Comparison of ENCODE assay signal across 14 cellular contexts in genomic region chr5:3310551-3311340, GRCh38.
DNase-seq lines count a peak whose midpoint lies in the region; ATAC-seq and TF ChIP-seq lines count a peak whose summit lies in the region.
"Had no signal": no experiment of that assay in that cellular context is flagged by ENCODE, and none has a peak within 500 bp of the region (broad histone marks: within the 10 kb centered on the region; RNA-seq: fewer than 3 reads in every experiment).

No MANE protein-coding gene starts in this region.

- TF ChIP-seq POLR2A in GM18505 (IDR thresholded peaks at IDR 0.05; ENCODE audit: borderline replicate concordance, extremely low read depth, insufficient read depth, insufficient read length), result no peak

- POLR2A ChIA-PET in SK-N-SH (lab: Yijun Ruan, JAX) (no interaction called here), MCF 10A (lab: Yijun Ruan, JAX) (interaction anchor here (0.6 to 3.8 kb wide), 13 partner anchors 10 to 621 kb away, joined by 3 to 27 read pairs (median 3); partner anchors contain the start of gene IRX2)
- POLR2A ChIA-PET in CD4-positive, alpha-beta memory T cell (lab: Charles Lee; ENCODE audit: partially characterized antibody), result no interaction called here

- CTCF ChIA-PET in SK-N-SH (lab: Yijun Ruan, JAX) (no interaction called here), MCF 10A (lab: Yijun Ruan, JAX) (interaction anchor here (0.8 to 1.0 kb wide), 2 partner anchors 9 to 303 kb away, joined by 3 to 4 read pairs; no protein-coding TSS in a partner anchor)
- CTCF ChIA-PET in CD4-positive, alpha-beta memory T cell (lab: Charles Lee; ENCODE audit: partially characterized antibody), result no interaction called here

- H4K20me1 ChIP-seq in SK-N-SH (ENCODE audit: insufficient read depth), result no peaks in the 10 kb centered on the region

- peak overlapping the region; percentile 49 for H3K4me2 ChIP-seq in SK-N-SH

- no peak for TF ChIP-seq RAD21 in SK-N-SH (IDR thresholded peaks at IDR 0.05; ENCODE audit: low read length)

- no peaks in the 10 kb centered on the region; the same call in 1 of the 2 replicates for H3K27me3 ChIP-seq in SK-N-SH (ENCODE audit: insufficient read depth)
- H3K27me3 ChIP-seq in upper lobe of right lung, result no peaks in the 10 kb centered on the region
- H3K27me3 ChIP-seq in CD4-positive, alpha-beta memory T cell (ENCODE audit: insufficient read depth, low read length), result no peaks in the 10 kb centered on the region
- H3K27me3 ChIP-seq: upper lobe of left lung had no signal

- peak overlapping the region; percentile 97 for H3K27ac Mint-ChIP-seq in MCF 10A (ENCODE audit: low read depth, unreplicated experiment)
- no peak overlapping the region for H3K27ac Mint-ChIP-seq in CD4-positive, alpha-beta memory T cell
- H3K27ac Mint-ChIP-seq: activated naive CD4-positive, alpha-beta T cell treated with anti-CD3 and anti-CD28 coated beads, Interleukin-2, amount 50 U/mL, for 72 hours had no signal

- H3K27ac ChIP-seq in SK-N-SH (ENCODE audit: low read depth in 2 of 2, low read length in 1 of 2), result peak overlapping the region in 1 of 2 experiments; percentile 35; a peak in 2 of 4 replicates
- H3K27ac ChIP-seq in upper lobe of right lung, result no peak overlapping the region
- no peak overlapping the region for H3K27ac ChIP-seq in CD4-positive, alpha-beta memory T cell (ENCODE audit: low read depth, low read length)
- H3K27ac ChIP-seq: esophagus muscularis mucosa, upper lobe of left lung had no signal

- intact Hi-C loops in MCF 10A (cut with micrococcal nuclease), result loop anchor here (1.0 to 5.0 kb wide), 3 partner anchors 287 to 559 kb away; partner anchors contain the start of genes IRX1 and IRX2
- intact Hi-C loops in upper lobe of right lung (cut with DNase I), result no loop called here
- intact Hi-C loops in CD4-positive, alpha-beta memory T cell (cut with micrococcal nuclease), result no loop called here

- H3K4me3 ChIP-seq in SK-N-SH (ENCODE audit: low read depth in 2 of 2, low read length in 1 of 2), result no peak overlapping the region
- H3K4me3 ChIP-seq in upper lobe of right lung, result no peak overlapping the region
- H3K4me3 ChIP-seq in CD4-positive, alpha-beta memory T cell (ENCODE audit: low read length in 2 of 2), result no peak overlapping the region
- H3K4me3 ChIP-seq: esophagus muscularis mucosa, mucosa of descending colon, upper lobe of left lung had no signal

- TF ChIP-seq CTCF in SK-N-SH (IDR thresholded peaks at IDR 0.05) (no peak), MCF 10A (IDR thresholded peaks at IDR 0.05; ENCODE audit: unreplicated experiment) (no peak), upper lobe of right lung (IDR thresholded peaks at IDR 0.05) (no peak)

- peaks cover 24% of the 10 kb centered on the region for H3K4me1 Mint-ChIP-seq in MCF 10A (ENCODE audit: insufficient read depth, unreplicated experiment)
- no peaks in the 10 kb centered on the region for H3K4me1 Mint-ChIP-seq in CD4-positive, alpha-beta memory T cell

- no peaks in the 10 kb centered on the region for H3K27me3 Mint-ChIP-seq in MCF 10A (ENCODE audit: insufficient read depth, unreplicated experiment)
- no peaks in the 10 kb centered on the region for H3K27me3 Mint-ChIP-seq in CD4-positive, alpha-beta memory T cell

- no peak overlapping the region for H3K9ac ChIP-seq in SK-N-SH

- no peaks in the 10 kb centered on the region for H3K9me3 Mint-ChIP-seq in MCF 10A (ENCODE audit: unreplicated experiment)
- peaks cover 0 to 15% (median 5%) of the 10 kb centered on the region in 8 donors for H3K9me3 Mint-ChIP-seq in CD4-positive, alpha-beta memory T cell

- 7% methylated on average over 20 of the region's 28 CpGs for WGBS in SK-N-SH (ENCODE audit: low lambda C conversion rate)

- no peak for TF ChIP-seq EP300 in SK-N-SH (IDR thresholded peaks at IDR 0.05; ENCODE audit: borderline replicate concordance in 1 of 2, low read depth in 1 of 2, low read length in 1 of 2)

- H3K4me3 Mint-ChIP-seq in MCF 10A (ENCODE audit: unreplicated experiment), result peak overlapping the region; percentile 65
- H3K4me3 Mint-ChIP-seq in CD4-positive, alpha-beta memory T cell, result no peak overlapping the region

- DNase-seq in SK-N-SH (no peak), MCF 10A (ENCODE audit: unreplicated experiment) (peak; percentile 93), left kidney (ENCODE audit: low read depth, low spot score) (peak; percentile 88), upper lobe of right lung (no peak), CD1c-positive myeloid dendritic cell (ENCODE audit: extremely low spot score) (no peak)
- DNase-seq in CD4-positive, alpha-beta memory T cell, result no peak
- DNase-seq: Kasumi-1; mucosa of descending colon; stimulated activated CD4-positive, alpha-beta T cell treated with anti-CD3 and anti-CD28 coated beads, Interleukin-4, amount 100 ng/mL, for 24 hours had no signal

- H3K9me3 ChIP-seq in SK-N-SH (no peaks in the 10 kb centered on the region), upper lobe of right lung (no peaks in the 10 kb centered on the region)
- H3K9me3 ChIP-seq in CD4-positive, alpha-beta memory T cell (ENCODE audit: control insufficient read depth in 1 of 2, low read length in 2 of 2), result no peaks in the 10 kb centered on the region

- no TSS peak for BruUV-seq in MCF 10A (replicated peaks; lab: Mats Ljungman, UMichigan)

- H2AFZ ChIP-seq in SK-N-SH (ENCODE audit: low read depth), result peak overlapping the region; percentile 13; the same call in 1 of the 2 replicates

- H3K36me3 ChIP-seq in SK-N-SH (replicated peaks in 1 of 2; ENCODE audit: control insufficient read depth in 1 of 2, insufficient read depth in 2 of 2, low read length in 1 of 2), result no peaks in the 10 kb centered on the region
- H3K36me3 ChIP-seq in upper lobe of right lung, result no peaks in the 10 kb centered on the region
- H3K36me3 ChIP-seq in CD4-positive, alpha-beta memory T cell (ENCODE audit: insufficient read depth, low read length), result no peaks in the 10 kb centered on the region
- H3K36me3 ChIP-seq: esophagus muscularis mucosa, upper lobe of left lung had no signal

- no peaks in the 10 kb centered on the region for H3F3A ChIP-seq in SK-N-SH (replicated peaks; ENCODE audit: insufficient read depth)

- no peaks in the 10 kb centered on the region for H3K36me3 Mint-ChIP-seq in MCF 10A (ENCODE audit: insufficient read depth, unreplicated experiment)
- H3K36me3 Mint-ChIP-seq in CD4-positive, alpha-beta memory T cell, result no peaks in the 10 kb centered on the region

- no peaks in the 10 kb centered on the region for H3K4me1 ChIP-seq in SK-N-SH (ENCODE audit: control insufficient read depth in 1 of 2, insufficient read depth in 2 of 2, low read depth in 1 of 2, low read length in 1 of 2)
- no peaks in the 10 kb centered on the region for H3K4me1 ChIP-seq in upper lobe of right lung
- no peaks in the 10 kb centered on the region for H3K4me1 ChIP-seq in CD4-positive, alpha-beta memory T cell (ENCODE audit: insufficient read depth, low read length)
- H3K4me1 ChIP-seq: esophagus muscularis mucosa, upper lobe of left lung had no signal

- no peaks in the 10 kb centered on the region for H3K9me2 ChIP-seq in SK-N-SH

- ATAC-seq in SK-N-SH treated with all-trans-retinoic acid at 6 μM for 48 hours (no peak), upper lobe of right lung (peak; percentile 17), GM18505 (IDR thresholded peaks at IDR 0.05; ENCODE audit: unreplicated experiment) (no peak)
- ATAC-seq: activated naive CD4-positive, alpha-beta T cell treated with anti-CD3 and anti-CD28 coated beads, Interleukin-2, amount 50 U/mL, for 72 hours; mucosa of descending colon had no signal

- H3K79me2 ChIP-seq in SK-N-SH (ENCODE audit: insufficient read depth), result no peaks in the 10 kb centered on the region

TF ChIP-seq in SK-N-SH, 30 proteins besides CTCF, POLR2A, EP300 and RAD21 (continues in another document):
- TF ChIP-seq USF2 (IDR thresholded peaks at IDR 0.05; ENCODE audit: borderline replicate concordance, low read depth, low read length), result no peak
- no peak for TF ChIP-seq MXI1 (IDR thresholded peaks at IDR 0.05; ENCODE audit: low read depth, low read length)
- TF ChIP-seq SIN3A (IDR thresholded peaks at IDR 0.05; ENCODE audit: borderline replicate concordance, low read depth, low read length), result no peak
- TF ChIP-seq TEAD4 (IDR thresholded peaks at IDR 0.05; ENCODE audit: borderline replicate concordance, insufficient read depth), result no peak

TF ChIP-seq in SK-N-SH treated with all-trans-retinoic acid at 6 μM for 48 hours, 23 proteins besides CTCF, POLR2A, EP300 and RAD21:
- TF ChIP-seq POU6F1 (CRISPR knock-in tag; IDR thresholded peaks at IDR 0.05; ENCODE audit: borderline replicate concordance, low read depth), result no peak
- TF ChIP-seq ESRRG (CRISPR knock-in tag; IDR thresholded peaks at IDR 0.05), result no peak
- TF ChIP-seq CREB5 (CRISPR knock-in tag; IDR thresholded peaks at IDR 0.05; ENCODE audit: low read depth), result no peak
- no peak for TF ChIP-seq ZFP30 (CRISPR knock-in tag; IDR thresholded peaks at IDR 0.05)

Comparison
In these comparisons a context has a peak if more than half of its experiments do, and no peak if none do; other contexts are left out.
1. DNase-seq: peak in MCF 10A (single experiment) and left kidney (single experiment); none in SK-N-SH (single experiment), upper lobe of right lung (single experiment), CD4-positive, alpha-beta memory T cell (0 of 5) and CD1c-positive myeloid dendritic cell (single experiment).